ENCODE assay signal across 21 cellular contexts in the genomic region with DNA sequence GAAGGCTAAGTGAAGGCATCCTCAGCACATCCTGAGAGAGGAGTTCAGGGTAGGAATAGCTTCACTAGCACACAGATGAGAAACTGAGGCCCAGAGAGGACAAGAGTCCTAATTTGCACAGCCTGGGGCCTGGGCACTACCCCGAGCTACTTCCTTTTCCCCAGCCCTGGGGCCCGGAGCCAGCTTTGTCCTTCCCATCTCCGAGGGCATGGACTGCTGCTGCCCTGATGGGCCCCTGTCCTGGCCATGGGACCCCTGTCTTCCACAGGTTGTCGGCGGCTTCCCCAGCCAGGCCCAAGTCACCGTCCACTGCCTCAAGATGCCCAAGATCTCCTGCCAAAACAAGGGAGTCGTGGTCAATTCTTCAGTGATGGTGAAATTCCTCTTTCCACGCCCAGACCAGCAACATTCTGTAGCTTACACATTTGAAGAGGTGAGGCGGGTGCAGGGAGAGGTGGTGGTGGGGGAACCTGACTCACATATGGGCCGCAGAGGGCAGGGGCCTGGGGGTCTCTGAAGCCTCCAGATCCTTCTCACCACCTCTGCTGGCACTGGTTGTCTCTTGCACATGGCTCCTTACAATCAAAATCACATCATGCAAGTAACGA. TPM values are rescaled to one million over a fixed set of nuclear protein-coding genes. Genes with fewer than 3 reads are reported as not detected.
DNase-seq lines count a peak whose midpoint lies in the region; ATAC-seq and TF ChIP-seq lines count a peak whose summit lies in the region.
"Had no signal": no experiment of that assay in that cellular context is flagged by ENCODE, and none has a peak within 500 bp of the region (broad histone marks: within the 10 kb centered on the region; RNA-seq: fewer than 3 reads in every experiment).

No MANE protein-coding gene starts in this region.

- peaks cover 16 to 17% of the 10 kb centered on the region in 2 donors for H3K36me3 Mint-ChIP-seq in CD14-positive monocyte
- peaks cover 3% of the 10 kb centered on the region for H3K36me3 Mint-ChIP-seq in T-helper 17 cell (ENCODE audit: low read depth)
- peaks cover 0 to 13% (median 10%) of the 10 kb centered on the region in 3 donors for H3K36me3 Mint-ChIP-seq in naive thymus-derived CD8-positive, alpha-beta T cell

- peak overlapping the region in 4 of 7 donors; percentile 9 to 72 (median 68) for H3K27ac Mint-ChIP-seq in CD14-positive monocyte
- H3K27ac Mint-ChIP-seq in T-helper 17 cell, result peak overlapping the region; percentile 51
- peak overlapping the region; percentile 10 to 89 (median 52) for H3K27ac Mint-ChIP-seq in naive thymus-derived CD8-positive, alpha-beta T cell
- H3K27ac Mint-ChIP-seq: GM23338 had no signal

- ATAC-seq in T-helper 17 cell, result no peak
- no peak for ATAC-seq in naive thymus-derived CD8-positive, alpha-beta T cell
- no peak for ATAC-seq in HG02763 (IDR thresholded peaks at IDR 0.05; ENCODE audit: unreplicated experiment)
- ATAC-seq: GM12878, GM23338, PC-3 had no signal

- H3K9me3 ChIP-seq in T-helper 17 cell (ENCODE audit: control insufficient read depth, low read length, poor library complexity, severe bottlenecking), result no peaks in the 10 kb centered on the region
- H3K9me3 ChIP-seq: BE2C, SJCRH30 had no signal

- H3K4me3 Mint-ChIP-seq in CD14-positive monocyte, result peak overlapping the region in 1 of 2 donors; percentile 53
- H3K4me3 Mint-ChIP-seq in T-helper 17 cell, result no peak overlapping the region
- peak overlapping the region in 2 of 10 donors; percentile 14 to 19 for H3K4me3 Mint-ChIP-seq in naive thymus-derived CD8-positive, alpha-beta T cell
- H3K4me3 Mint-ChIP-seq: GM23338 had no signal

- intact Hi-C loops in CD14-positive monocyte (cut with micrococcal nuclease), result no loop called here

- no peak for TF ChIP-seq CTCF in CD14-positive monocyte (IDR thresholded peaks at IDR 0.05)

- POLR2A ChIA-PET in naive thymus-derived CD8-positive, alpha-beta T cell (lab: Charles Lee), result interaction anchor here (0.6 to 15.9 kb wide), 10 partner anchors 7 to 314 kb away, joined by 3 to 231 read pairs (median 3); a partner anchor contains a TSS

- no peaks in the 10 kb centered on the region for H3K9me3 Mint-ChIP-seq in CD14-positive monocyte
- H3K9me3 Mint-ChIP-seq in naive thymus-derived CD8-positive, alpha-beta T cell, result no peaks in the 10 kb centered on the region

- H3K27me3 Mint-ChIP-seq in CD14-positive monocyte (ENCODE audit: low read depth in 3 of 3), result peaks cover 0 to 4% (median 4%) of the 10 kb centered on the region in 3 donors
- no peaks in the 10 kb centered on the region for H3K27me3 Mint-ChIP-seq in T-helper 17 cell
- H3K27me3 Mint-ChIP-seq in naive thymus-derived CD8-positive, alpha-beta T cell, result no peaks in the 10 kb centered on the region

- peaks cover 79% of the 10 kb centered on the region for H3K4me1 Mint-ChIP-seq in CD14-positive monocyte
- peaks cover 53% of the 10 kb centered on the region for H3K4me1 Mint-ChIP-seq in T-helper 17 cell
- H3K4me1 Mint-ChIP-seq in naive thymus-derived CD8-positive, alpha-beta T cell, result peaks cover 48 to 98% (median 91%) of the 10 kb centered on the region in 4 donors
- H3K4me1 Mint-ChIP-seq: GM23338 had no signal

- DNase-seq in AML-193 (lab: John Stamatoyannopoulos, UW) (peak; percentile 14 to 15), CD14-positive monocyte (ENCODE audit: low spot score) (no peak), T-helper 17 cell (no peak), NCI-H1092 treated with DMSO at 0.1 percent for 48 hours (lab: John Stamatoyannopoulos, UW) (no peak), iPS-NIHi11 (ENCODE audit: low spot score) (no peak)
- no peak for DNase-seq in naive thymus-derived CD8-positive, alpha-beta T cell
- DNase-seq in activated CD4-positive, alpha-beta T cell treated with anti-CD3 and anti-CD28 coated beads for 1 hour, result no peak
- DNase-seq: ACHN, BE2C, DMS 273 treated with DMSO at 0.1 percent for 48 hours, GDM1, NCI-H1436 treated with DMSO at 0.1 percent for 48 hours, NCI-H2029 treated with DMSO at 0.1 percent for 48 hours, NCI-H2171 treated with DMSO at 0.1 percent for 48 hours, NCI-H774, PC-3, SJCRH30 had no signal

RNA-seq across cellular contexts. Expression of a gene that starts 11.4 kb away (rescaled TPM):
- 10 to 100 TPM; 10.3 to 21.6 TPM for polyA plus RNA-seq in CD14-positive monocyte
- 100 to 1,000 TPM; 381 to 578 TPM for total RNA-seq in T-helper 17 cell
- 100 to 1,000 TPM; 474 to 488 TPM for total RNA-seq in naive thymus-derived CD8-positive, alpha-beta T cell
- 100 to 1,000 TPM in 1 of 3 donors, 10 to 100 TPM in 2; 70.4 to 137 (median 80.0) TPM for polyA plus RNA-seq in naive thymus-derived CD8-positive, alpha-beta T cell

RNA-seq across cellular contexts. Expression of a gene that starts 16.2 kb away (rescaled TPM):
- polyA plus RNA-seq in CD14-positive monocyte, result 1 to 10 TPM; 1.3 to 2.1 TPM
- total RNA-seq in T-helper 17 cell, result 1 to 10 TPM in 1 of 2 donors, not detected in 1; 2.3 TPM
- under 1 TPM in 1 of 2 experiments, not detected in 1; 0.27 TPM for total RNA-seq in naive thymus-derived CD8-positive, alpha-beta T cell
- under 1 TPM in 2 of 3 donors, not detected in 1; 0.20 to 0.21 TPM for polyA plus RNA-seq in naive thymus-derived CD8-positive, alpha-beta T cell
- total RNA-seq: GM23338, LHCN-M2, PC-3 had no signal
- polyA plus RNA-seq: GM23338 had no signal

RNA-seq across cellular contexts. Expression of a gene that starts 46.0 kb away (rescaled TPM):
- polyA plus RNA-seq in CD14-positive monocyte, result 100 to 1,000 TPM; 179 to 186 TPM
- 100 to 1,000 TPM; 225 to 255 TPM for total RNA-seq in T-helper 17 cell
- total RNA-seq in naive thymus-derived CD8-positive, alpha-beta T cell, result 100 to 1,000 TPM; 190 to 214 TPM
- 10 to 100 TPM; 43.8 to 88.6 (median 57.6) TPM for polyA plus RNA-seq in naive thymus-derived CD8-positive, alpha-beta T cell

Comparison
In these comparisons a context has a peak if more than half of its experiments do, and no peak if none do; other contexts are left out.
1. DNase-seq: peak in AML-193 (2 of 2); none in CD14-positive monocyte (single experiment), T-helper 17 cell (0 of 3), naive thymus-derived CD8-positive, alpha-beta T cell (0 of 10), activated CD4-positive, alpha-beta T cell treated with anti-CD3 and anti-CD28 coated beads for 1 hour (single experiment), NCI-H1092 treated with DMSO at 0.1 percent for 48 hours (single experiment) and iPS-NIHi11 (single experiment).
2. Peak in every context shown above with its lines, with median percentiles within 50 percentile points of each other: H3K27ac Mint-ChIP-seq.